ENCODE assay signal across 8 cellular contexts in genomic region chr6:11460001-11460668, GRCh38.
DNase-seq lines count a peak whose midpoint lies in the region; ATAC-seq, FAIRE-seq and TF ChIP-seq lines count a peak whose summit lies in the region.

No MANE protein-coding gene starts in this region.

- H3K4me1 Mint-ChIP-seq in activated CD4-positive, alpha-beta T cell treated with anti-CD3 and anti-CD28 coated beads, Interleukin-2, amount 10 ng/mL, durations not matched to agents 24 days and 14 days: peaks cover 27% of the 10 kb centered on the region

- in situ Hi-C loops in HepG2 (cut with HindIII; ENCODE audit: extremely low pct_ligation_motif_present, low pct_unique_long_range_greater_than_20kb): no loop called here

- H3K9ac ChIP-seq in SU-DHL-6 (ENCODE audit: low read length) (peak overlapping the region; percentile 50), HepG2 (ENCODE audit: insufficient read depth, low read depth, low read length) (no peak overlapping the region)

- TF ChIP-seq RAD21 in HepG2 (CRISPR knock-in tag; IDR thresholded peaks at IDR 0.05): no peak

- no peaks in the 10 kb centered on the region for H3K9me2 ChIP-seq in SU-DHL-6 (replicated peaks; ENCODE audit: insufficient read depth, low read length)

- H3K4me3 Mint-ChIP-seq in activated CD4-positive, alpha-beta T cell treated with anti-CD3 and anti-CD28 coated beads, Interleukin-2, amount 10 ng/mL, durations not matched to agents 24 days and 14 days: peak overlapping the region; percentile 78

- H3K4me1 ChIP-seq in HepG2 (ENCODE audit: insufficient read depth, low read length) (peaks cover 44% of the 10 kb centered on the region), body of pancreas (no peaks in the 10 kb centered on the region)

- no peaks in the 10 kb centered on the region for H3K27me3 ChIP-seq in SU-DHL-6 (ENCODE audit: low read length)
- no peaks in the 10 kb centered on the region for H3K27me3 ChIP-seq in HepG2 (ENCODE audit: control insufficient read depth in 1 of 2, insufficient read depth in 2 of 2, low read length in 2 of 2)
- H3K27me3 ChIP-seq in body of pancreas: no peaks in the 10 kb centered on the region

- peaks cover 43% of the 10 kb centered on the region for H3F3A ChIP-seq in SU-DHL-6 (ENCODE audit: insufficient read depth)

- H3K4me2 ChIP-seq in SU-DHL-6 (ENCODE audit: low read depth, low read length, poor library complexity, severe bottlenecking): peak overlapping the region; percentile 85
- H3K4me2 ChIP-seq in HepG2 (ENCODE audit: low read depth, low read length): no peak overlapping the region

- TF ChIP-seq EP300 in HepG2 (IDR thresholded peaks at IDR 0.05; ENCODE audit: low read depth in 2 of 2, low read length in 2 of 2) (no peak), HepG2 (CRISPR knock-in tag; IDR thresholded peaks at IDR 0.05; ENCODE audit: borderline replicate concordance) (no peak)

- H3K27ac Mint-ChIP-seq in activated CD4-positive, alpha-beta T cell treated with anti-CD3 and anti-CD28 coated beads, Interleukin-2, amount 10 ng/mL, durations not matched to agents 24 days and 14 days: peak overlapping the region; percentile 95

- 97% methylated on average over 4 of the region's 4 CpGs for WGBS in HepG2 (ENCODE audit: low lambda C conversion rate)
- 95 to 96% methylated on average over 4 of the region's 4 CpGs for WGBS in body of pancreas, 2 donors

- POLR2A ChIA-PET in HepG2 (lab: Yijun Ruan, JAX): no interaction called here

- DNase-seq in activated CD4-positive, alpha-beta T cell treated with anti-CD3 and anti-CD28 coated beads, Interleukin-2, amount 10 ng/mL, durations not matched to agents 24 days and 14 days: peak; percentile 66
- no peak for DNase-seq in activated CD4-positive, alpha-beta T cell treated with anti-CD3 and anti-CD28 coated beads for 1 hour
- DNase-seq in HepG2 (ENCODE audit: low spot score) (no peak), NCI-H1048 (lab: John Stamatoyannopoulos, UW) (no peak), body of pancreas (no peak), GDM1 (lab: John Stamatoyannopoulos, UW) (no peak)

- no peak for FAIRE-seq in HepG2 (lab: Jason Lieb, UNC)

- intact Hi-C loops in activated CD4-positive, alpha-beta T cell treated with anti-CD3 and anti-CD28 coated beads, Interleukin-2, amount 10 ng/mL, durations not matched to agents 24 days and 14 days (cut with micrococcal nuclease): loop anchor here (1.0 to 2.0 kb wide), 12 partner anchors 13 to 235 kb away; partner anchors contain the start of gene NEDD9
- intact Hi-C loops in HepG2 (cut with micrococcal nuclease; ENCODE audit: unreplicated experiment): no loop called here
- intact Hi-C loops in body of pancreas (cut with DNase I): no loop called here

- TF ChIP-seq CTCF in SU-DHL-6 (IDR thresholded peaks at IDR 0.05; ENCODE audit: insufficient read depth, low read length, poor library complexity, severe bottlenecking): peak; percentile 43
- peak; percentile 46 for TF ChIP-seq CTCF in HepG2 (CRISPR knock-in tag; IDR thresholded peaks at IDR 0.05)
- TF ChIP-seq CTCF in body of pancreas (IDR thresholded peaks at IDR 0.05): no peak

- H3K36me3 Mint-ChIP-seq in activated CD4-positive, alpha-beta T cell treated with anti-CD3 and anti-CD28 coated beads, Interleukin-2, amount 10 ng/mL, durations not matched to agents 24 days and 14 days (ENCODE audit: low read depth): no peaks in the 10 kb centered on the region

- TF ChIP-seq POLR2A in HepG2 (IDR thresholded peaks at IDR 0.05; ENCODE audit: insufficient read depth in 1 of 2, low read depth in 2 of 2, low read length in 2 of 2): no peak
- no peak for TF ChIP-seq POLR2A in body of pancreas (IDR thresholded peaks at IDR 0.05)

- peaks cover 22% of the 10 kb centered on the region for H3K9me3 Mint-ChIP-seq in activated CD4-positive, alpha-beta T cell treated with anti-CD3 and anti-CD28 coated beads, Interleukin-2, amount 10 ng/mL, durations not matched to agents 24 days and 14 days

- H4K20me1 ChIP-seq in SU-DHL-6 (ENCODE audit: low read depth, low read length) (no peaks in the 10 kb centered on the region), HepG2 (ENCODE audit: insufficient read depth, low read length) (no peaks in the 10 kb centered on the region)

- H3K27me3 Mint-ChIP-seq in activated CD4-positive, alpha-beta T cell treated with anti-CD3 and anti-CD28 coated beads, Interleukin-2, amount 10 ng/mL, durations not matched to agents 24 days and 14 days: no peaks in the 10 kb centered on the region

- peak overlapping the region; percentile 37 for H3K4me3 ChIP-seq in SU-DHL-6 (ENCODE audit: insufficient read depth, low read length, poor library complexity, severe bottlenecking)
- H3K4me3 ChIP-seq in HepG2 (replicated peaks in 1 of 3; ENCODE audit: insufficient read depth in 1 of 3, low read depth in 2 of 3, low read length in 3 of 3): no peak overlapping the region
- H3K4me3 ChIP-seq in body of pancreas: no peak overlapping the region

- ATAC-seq in HG02763 (IDR thresholded peaks at IDR 0.05; ENCODE audit: unreplicated experiment) (peak; percentile 32), HepG2 (no peak), body of pancreas (no peak)

- peak overlapping the region; percentile 22 for H2AFZ ChIP-seq in SU-DHL-6 (ENCODE audit: low read depth, low read length, severe bottlenecking)
- no peak overlapping the region for H2AFZ ChIP-seq in HepG2 (ENCODE audit: low read length)

- CTCF ChIA-PET in HepG2 (lab: Yijun Ruan, JAX; ENCODE audit: low intra/inter-chr PET ratio, low total read pairs): no interaction called here

- H3K36me3 ChIP-seq in SU-DHL-6 (ENCODE audit: low read length): no peaks in the 10 kb centered on the region
- H3K36me3 ChIP-seq in HepG2 (replicated peaks in 1 of 2; ENCODE audit: control insufficient read depth in 1 of 2, insufficient read depth in 2 of 2, low read length in 2 of 2): no peaks in the 10 kb centered on the region
- no peaks in the 10 kb centered on the region for H3K36me3 ChIP-seq in body of pancreas (replicated peaks in 1 of 2; ENCODE audit: insufficient read depth in 1 of 2, low read depth in 2 of 2)

- H3K9me3 ChIP-seq in SU-DHL-6 (ENCODE audit: insufficient read depth, low read length) (no peaks in the 10 kb centered on the region), HepG2 (ENCODE audit: low read length) (no peaks in the 10 kb centered on the region), body of pancreas (no peaks in the 10 kb centered on the region)

- no peaks in the 10 kb centered on the region for H3K79me2 ChIP-seq in SU-DHL-6 (ENCODE audit: insufficient read depth, low read length)
- no peaks in the 10 kb centered on the region for H3K79me2 ChIP-seq in HepG2 (ENCODE audit: insufficient read depth, low read length)

- no TSS peak for BruUV-seq in HepG2 (replicated peaks; lab: Mats Ljungman, UMichigan)

- H3K27ac ChIP-seq in SU-DHL-6 (ENCODE audit: low read depth, low read length): peak overlapping the region; percentile 94
- H3K27ac ChIP-seq in HepG2 (ENCODE audit: extremely low read length, insufficient read depth, low read length): no peak overlapping the region
- no peak overlapping the region for H3K27ac ChIP-seq in body of pancreas

TF ChIP-seq in HepG2, 621 proteins besides CTCF, POLR2A, EP300 and RAD21 (continues in another document):
- TF ChIP-seq STAG1 (CRISPR knock-in tag; IDR thresholded peaks at IDR 0.05): peak; percentile 61
- TF ChIP-seq ZNF607 (CRISPR knock-in tag; IDR thresholded peaks at IDR 0.05; ENCODE audit: borderline replicate concordance): no peak
- no peak for TF ChIP-seq FOXA1 (IDR thresholded peaks at IDR 0.05)
- TF ChIP-seq FOXA1 (CRISPR knock-in tag; IDR thresholded peaks at IDR 0.05): 0 out of 2 replicates have a peak, but pooled peaks have one; percentile 11
- TF ChIP-seq ZNF614 (CRISPR knock-in tag; IDR thresholded peaks at IDR 0.05; ENCODE audit: borderline replicate concordance): no peak
- no peak for TF ChIP-seq PRMT3 (CRISPR knock-in tag; IDR thresholded peaks at IDR 0.05; ENCODE audit: borderline replicate concordance, low read depth)
- TF ChIP-seq, protein P1, sequence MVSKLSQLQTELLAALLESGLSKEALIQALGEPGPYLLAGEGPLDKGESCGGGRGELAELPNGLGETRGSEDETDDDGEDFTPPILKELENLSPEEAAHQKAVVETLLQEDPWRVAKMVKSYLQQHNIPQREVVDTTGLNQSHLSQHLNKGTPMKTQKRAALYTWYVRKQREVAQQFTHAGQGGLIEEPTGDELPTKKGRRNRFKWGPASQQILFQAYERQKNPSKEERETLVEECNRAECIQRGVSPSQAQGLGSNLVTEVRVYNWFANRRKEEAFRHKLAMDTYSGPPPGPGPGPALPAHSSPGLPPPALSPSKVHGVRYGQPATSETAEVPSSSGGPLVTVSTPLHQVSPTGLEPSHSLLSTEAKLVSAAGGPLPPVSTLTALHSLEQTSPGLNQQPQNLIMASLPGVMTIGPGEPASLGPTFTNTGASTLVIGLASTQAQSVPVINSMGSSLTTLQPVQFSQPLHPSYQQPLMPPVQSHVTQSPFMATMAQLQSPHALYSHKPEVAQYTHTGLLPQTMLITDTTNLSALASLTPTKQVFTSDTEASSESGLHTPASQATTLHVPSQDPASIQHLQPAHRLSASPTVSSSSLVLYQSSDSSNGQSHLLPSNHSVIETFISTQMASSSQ (IDR thresholded peaks at IDR 0.05; ENCODE audit: low read depth): no peak
- TF ChIP-seq, protein P1 (CRISPR knock-in tag; IDR thresholded peaks at IDR 0.05; ENCODE audit: borderline replicate concordance): no peak
- 0 out of 2 replicates have a peak, but pooled peaks have one; percentile 41 for TF ChIP-seq MED1 (CRISPR knock-in tag; IDR thresholded peaks at IDR 0.05)
- TF ChIP-seq SALL2 (CRISPR knock-in tag; IDR thresholded peaks at IDR 0.05): 0 out of 2 replicates have a peak, but pooled peaks have one; percentile 32
- no peak for TF ChIP-seq MXI1 (IDR thresholded peaks at IDR 0.05; ENCODE audit: borderline replicate concordance, low read depth, low read length)

Comparison
In these comparisons a context has a peak if more than half of its experiments do, and no peak if none do; other contexts are left out.
1. CTCF ChIP-seq: peak in SU-DHL-6 (single experiment) and HepG2 (single experiment); none in body of pancreas (0 of 7).